In genomic region chr7:99408347-99409191, GRCh38 we compare ENCODE assay signal across 1 cellular context.
TF ChIP-seq lines count a peak whose summit lies in the region.

Gene BUD31 (plus strand): TSS chr7:99408969. CDS start chr7:99411093, 2,124 bp downstream.
Gene PDAP1 (minus strand): TSS chr7:99408597. CDS start chr7:99408548, 49 bp downstream.

TF ChIP-seq in WTC11, 78 proteins besides CTCF, POLR2A, EP300 and RAD21 (continued from another document and continues in another):
- no peak for TF ChIP-seq ZNF532 (CRISPR knock-in tag; IDR thresholded peaks at IDR 0.05; ENCODE audit: borderline replicate concordance)
- TF ChIP-seq ZNF416 (CRISPR knock-in tag; IDR thresholded peaks at IDR 0.05): no peak
- TF ChIP-seq KAT7 (CRISPR knock-in tag; IDR thresholded peaks at IDR 0.05; ENCODE audit: borderline replicate concordance): no peak
- TF ChIP-seq SMAD3 (CRISPR knock-in tag; IDR thresholded peaks at IDR 0.05; ENCODE audit: borderline replicate concordance): no peak
- peak; percentile 66; the same call in 1 of the 2 replicates for TF ChIP-seq ZNF281 (CRISPR knock-in tag; IDR thresholded peaks at IDR 0.05)
- no peak for TF ChIP-seq ZSCAN18 (CRISPR knock-in tag; IDR thresholded peaks at IDR 0.05)
- TF ChIP-seq FOXP1 (CRISPR knock-in tag; IDR thresholded peaks at IDR 0.05; ENCODE audit: borderline replicate concordance): peak; percentile 75; the same call in 1 of the 2 replicates
- TF ChIP-seq ZBTB43 (CRISPR knock-in tag; IDR thresholded peaks at IDR 0.05): no peak
- no peak for TF ChIP-seq ATF1 (CRISPR knock-in tag; IDR thresholded peaks at IDR 0.05)
- no peak for TF ChIP-seq CDX4 (CRISPR knock-in tag; IDR thresholded peaks at IDR 0.05; ENCODE audit: borderline replicate concordance)
- TF ChIP-seq ZNF317 (CRISPR knock-in tag; IDR thresholded peaks at IDR 0.05; ENCODE audit: borderline replicate concordance, low read depth): no peak
- 0 out of 2 replicates have a peak, but pooled peaks have one; percentile 16 for TF ChIP-seq USF1 (CRISPR knock-in tag; IDR thresholded peaks at IDR 0.05)
- no peak for TF ChIP-seq FOXJ3 (CRISPR knock-in tag; IDR thresholded peaks at IDR 0.05; ENCODE audit: borderline replicate concordance)
- TF ChIP-seq PRRX2 (CRISPR knock-in tag; IDR thresholded peaks at IDR 0.05): 0 out of 2 replicates have a peak, but pooled peaks have one; percentile 29
- no peak for TF ChIP-seq ZNF396 (CRISPR knock-in tag; IDR thresholded peaks at IDR 0.05; ENCODE audit: borderline replicate concordance)
- TF ChIP-seq CREB1 (CRISPR knock-in tag; IDR thresholded peaks at IDR 0.05): 0 out of 2 replicates have a peak, but pooled peaks have one; percentile 29
- peak; percentile 21; the same call in 1 of the 2 replicates for TF ChIP-seq HMGA2 (CRISPR knock-in tag; IDR thresholded peaks at IDR 0.05)
- peak; percentile 44; the same call in 1 of the 2 replicates for TF ChIP-seq HMGXB4 (CRISPR knock-in tag; IDR thresholded peaks at IDR 0.05)
- no peak for TF ChIP-seq E2F1 (CRISPR knock-in tag; IDR thresholded peaks at IDR 0.05)
- no peak for TF ChIP-seq JAZF1 (CRISPR knock-in tag; IDR thresholded peaks at IDR 0.05)
- TF ChIP-seq ZNF232 (CRISPR knock-in tag; IDR thresholded peaks at IDR 0.05): no peak
- no peak for TF ChIP-seq ZNF263 (CRISPR knock-in tag; IDR thresholded peaks at IDR 0.05; ENCODE audit: low read depth)
- no peak for TF ChIP-seq ERG (CRISPR knock-in tag; IDR thresholded peaks at IDR 0.05)
- 0 out of 2 replicates have a peak, but pooled peaks have one; percentile 26 for TF ChIP-seq E2F4 (CRISPR knock-in tag; IDR thresholded peaks at IDR 0.05; ENCODE audit: borderline replicate concordance, low read depth)
- no peak for TF ChIP-seq MLX (CRISPR knock-in tag; IDR thresholded peaks at IDR 0.05)
- TF ChIP-seq ZNF512 (CRISPR knock-in tag; IDR thresholded peaks at IDR 0.05; ENCODE audit: borderline replicate concordance): no peak
- TF ChIP-seq SOX15 (CRISPR knock-in tag; IDR thresholded peaks at IDR 0.05): no peak
- TF ChIP-seq ZNF219 (CRISPR knock-in tag; IDR thresholded peaks at IDR 0.05; ENCODE audit: borderline replicate concordance): no peak
- peak; percentile 85 for TF ChIP-seq TEAD1 (CRISPR knock-in tag; IDR thresholded peaks at IDR 0.05)
- TF ChIP-seq OVOL2 (CRISPR knock-in tag; IDR thresholded peaks at IDR 0.05; ENCODE audit: borderline replicate concordance): no peak
- no peak for TF ChIP-seq MXD4 (CRISPR knock-in tag; IDR thresholded peaks at IDR 0.05; ENCODE audit: borderline replicate concordance)
- no peak for TF ChIP-seq E2F5 (CRISPR knock-in tag; IDR thresholded peaks at IDR 0.05)
- TF ChIP-seq IRF1 (CRISPR knock-in tag; IDR thresholded peaks at IDR 0.05): no peak
- TF ChIP-seq NFYB (CRISPR knock-in tag; conservative IDR thresholded peaks at IDR 0.05; ENCODE audit: low read depth): no peak
